1 cellular context compared by ENCODE assay signal in genomic region chr22:41929158-41929896, GRCh38.
TF ChIP-seq lines count a peak whose summit lies in the region.

No MANE protein-coding gene starts in this region.

TF ChIP-seq in GM12878, 131 proteins besides CTCF, POLR2A, EP300 and RAD21 (continues in another document):
- TF ChIP-seq MYC (IDR thresholded peaks at IDR 0.05; ENCODE audit: insufficient read depth, insufficient read length, insufficient replicate concordance, low read length, severe bottlenecking): no peak
- no peak for TF ChIP-seq ATF2 (IDR thresholded peaks at IDR 0.05; ENCODE audit: low read length)
- TF ChIP-seq ZNF384 (IDR thresholded peaks at IDR 0.05; ENCODE audit: borderline replicate concordance, low read depth, low read length): no peak
- TF ChIP-seq PKNOX1 (IDR thresholded peaks at IDR 0.05): no peak
- no peak for TF ChIP-seq HDAC6 (IDR thresholded peaks at IDR 0.05; ENCODE audit: unreplicated experiment)
- TF ChIP-seq STAT1 (conservative IDR thresholded peaks at IDR 0.05): no peak
- TF ChIP-seq RBBP5 (conservative IDR thresholded peaks at IDR 0.05): no peak
- no peak for TF ChIP-seq SMAD5 (IDR thresholded peaks at IDR 0.05; ENCODE audit: low read depth)
- TF ChIP-seq TCF3 (IDR thresholded peaks at IDR 0.05; ENCODE audit: borderline replicate concordance, insufficient read depth, low read depth, low read length): no peak
- no peak for TF ChIP-seq MXI1 (IDR thresholded peaks at IDR 0.05; ENCODE audit: low read depth, low read length)
- peak in 1 of 2 experiments; percentile 16; a peak in 1 of 4 replicates for TF ChIP-seq BHLHE40 (IDR thresholded peaks at IDR 0.05; ENCODE audit: borderline replicate concordance in 1 of 2, low read depth in 2 of 2, low read length in 1 of 2)
- TF ChIP-seq ZBTB33 (IDR thresholded peaks at IDR 0.05): no peak
- 0 out of 3 replicates have a peak, but pooled peaks of 1 of the 2 experiments have one; percentile 6 for TF ChIP-seq EGR1 (IDR thresholded peaks at IDR 0.05; ENCODE audit: borderline replicate concordance in 1 of 2, low read depth in 2 of 2, low read length in 2 of 2)
- TF ChIP-seq ZNF687 (IDR thresholded peaks at IDR 0.05): 0 out of 2 replicates have a peak, but pooled peaks have one; percentile 74
- no peak for TF ChIP-seq POLR2AphosphoS5 (IDR thresholded peaks at IDR 0.05; ENCODE audit: low read length)
- TF ChIP-seq REST (IDR thresholded peaks at IDR 0.05; ENCODE audit: low read depth, low read length): no peak
- TF ChIP-seq SUPT20H (IDR thresholded peaks at IDR 0.05; ENCODE audit: borderline replicate concordance, control insufficient read depth, low read depth, low read length): no peak
- no peak for TF ChIP-seq BCLAF1 (IDR thresholded peaks at IDR 0.05)
- 0 out of 2 replicates have a peak, but pooled peaks have one; percentile 9 for TF ChIP-seq YY1 (IDR thresholded peaks at IDR 0.05; ENCODE audit: low read depth, low read length)
- TF ChIP-seq ZBED1 (IDR thresholded peaks at IDR 0.05; ENCODE audit: borderline replicate concordance): no peak
- no peak for TF ChIP-seq SMAD1 (IDR thresholded peaks at IDR 0.05; ENCODE audit: low read depth, partially characterized antibody)
- 0 out of 2 replicates have a peak, but pooled peaks have one; percentile 27 for TF ChIP-seq IKZF1 (conservative IDR thresholded peaks at IDR 0.05)
- TF ChIP-seq TCF7 (IDR thresholded peaks at IDR 0.05; ENCODE audit: borderline replicate concordance): no peak
- no peak for TF ChIP-seq CHD1 (IDR thresholded peaks at IDR 0.05; ENCODE audit: low read depth, low read length)
- no peak for TF ChIP-seq MLLT1 (IDR thresholded peaks at IDR 0.05)
- TF ChIP-seq PRDM15 (CRISPR knock-in tag; IDR thresholded peaks at IDR 0.05): no peak
- 0 out of 2 replicates have a peak, but pooled peaks have one; percentile 51 for TF ChIP-seq SMARCA5 (IDR thresholded peaks at IDR 0.05)
- no peak for TF ChIP-seq E2F4 (IDR thresholded peaks at IDR 0.05; ENCODE audit: low read depth, low read length)
